In the genomic region with DNA sequence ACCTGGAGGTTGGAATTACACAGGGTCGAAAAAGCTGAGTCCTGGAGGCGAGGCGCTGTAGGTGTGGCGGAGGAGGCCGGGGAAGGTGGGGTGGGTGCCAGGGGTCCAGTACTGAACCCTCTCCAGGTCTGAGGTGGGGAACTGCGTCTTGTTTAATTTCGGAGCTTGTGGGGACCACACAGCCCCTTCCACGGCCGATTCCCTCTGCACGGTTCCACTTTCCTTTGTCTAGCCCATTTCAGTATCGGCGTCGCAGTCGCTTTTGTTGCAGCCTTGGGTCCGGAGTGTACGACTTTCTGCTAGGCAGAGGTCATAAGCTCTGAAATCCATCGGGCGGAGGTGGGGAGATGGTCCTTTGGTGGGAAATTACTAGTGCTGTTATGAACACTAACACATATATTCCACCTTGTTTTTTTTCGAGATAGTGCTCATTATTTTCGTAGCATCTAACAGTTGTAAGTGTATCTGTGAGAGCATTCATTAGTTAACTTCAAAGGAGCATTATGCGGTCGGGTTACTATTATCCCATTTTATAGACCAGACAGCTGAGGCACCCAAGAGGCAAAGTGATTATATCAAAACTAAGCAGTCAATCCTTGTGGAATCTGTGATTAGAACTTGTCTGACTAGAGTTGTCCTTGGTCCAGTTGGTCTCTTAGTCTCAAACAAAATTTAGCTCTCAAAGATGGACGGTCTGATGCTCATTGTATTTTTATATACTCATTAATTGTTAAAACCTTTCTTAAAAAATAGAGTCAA, we compare ENCODE assay signal across 1 cellular context.
TF ChIP-seq lines count a peak whose summit lies in the region.

No MANE protein-coding gene starts in this region.

TF ChIP-seq in GM23338, 12 proteins besides CTCF, POLR2A, EP300 and RAD21 (continued from another document):
- TF ChIP-seq, protein P1, sequence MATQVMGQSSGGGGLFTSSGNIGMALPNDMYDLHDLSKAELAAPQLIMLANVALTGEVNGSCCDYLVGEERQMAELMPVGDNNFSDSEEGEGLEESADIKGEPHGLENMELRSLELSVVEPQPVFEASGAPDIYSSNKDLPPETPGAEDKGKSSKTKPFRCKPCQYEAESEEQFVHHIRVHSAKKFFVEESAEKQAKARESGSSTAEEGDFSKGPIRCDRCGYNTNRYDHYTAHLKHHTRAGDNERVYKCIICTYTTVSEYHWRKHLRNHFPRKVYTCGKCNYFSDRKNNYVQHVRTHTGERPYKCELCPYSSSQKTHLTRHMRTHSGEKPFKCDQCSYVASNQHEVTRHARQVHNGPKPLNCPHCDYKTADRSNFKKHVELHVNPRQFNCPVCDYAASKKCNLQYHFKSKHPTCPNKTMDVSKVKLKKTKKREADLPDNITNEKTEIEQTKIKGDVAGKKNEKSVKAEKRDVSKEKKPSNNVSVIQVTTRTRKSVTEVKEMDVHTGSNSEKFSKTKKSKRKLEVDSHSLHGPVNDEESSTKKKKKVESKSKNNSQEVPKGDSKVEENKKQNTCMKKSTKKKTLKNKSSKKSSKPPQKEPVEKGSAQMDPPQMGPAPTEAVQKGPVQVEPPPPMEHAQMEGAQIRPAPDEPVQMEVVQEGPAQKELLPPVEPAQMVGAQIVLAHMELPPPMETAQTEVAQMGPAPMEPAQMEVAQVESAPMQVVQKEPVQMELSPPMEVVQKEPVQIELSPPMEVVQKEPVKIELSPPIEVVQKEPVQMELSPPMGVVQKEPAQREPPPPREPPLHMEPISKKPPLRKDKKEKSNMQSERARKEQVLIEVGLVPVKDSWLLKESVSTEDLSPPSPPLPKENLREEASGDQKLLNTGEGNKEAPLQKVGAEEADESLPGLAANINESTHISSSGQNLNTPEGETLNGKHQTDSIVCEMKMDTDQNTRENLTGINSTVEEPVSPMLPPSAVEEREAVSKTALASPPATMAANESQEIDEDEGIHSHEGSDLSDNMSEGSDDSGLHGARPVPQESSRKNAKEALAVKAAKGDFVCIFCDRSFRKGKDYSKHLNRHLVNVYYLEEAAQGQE (IDR thresholded peaks at IDR 0.05; ENCODE audit: unreplicated experiment), result no peak
- TF ChIP-seq, protein P2, sequence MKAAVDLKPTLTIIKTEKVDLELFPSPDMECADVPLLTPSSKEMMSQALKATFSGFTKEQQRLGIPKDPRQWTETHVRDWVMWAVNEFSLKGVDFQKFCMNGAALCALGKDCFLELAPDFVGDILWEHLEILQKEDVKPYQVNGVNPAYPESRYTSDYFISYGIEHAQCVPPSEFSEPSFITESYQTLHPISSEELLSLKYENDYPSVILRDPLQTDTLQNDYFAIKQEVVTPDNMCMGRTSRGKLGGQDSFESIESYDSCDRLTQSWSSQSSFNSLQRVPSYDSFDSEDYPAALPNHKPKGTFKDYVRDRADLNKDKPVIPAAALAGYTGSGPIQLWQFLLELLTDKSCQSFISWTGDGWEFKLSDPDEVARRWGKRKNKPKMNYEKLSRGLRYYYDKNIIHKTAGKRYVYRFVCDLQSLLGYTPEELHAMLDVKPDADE (IDR thresholded peaks at IDR 0.05), result no peak
- TF ChIP-seq EZH2phosphoT487 (IDR thresholded peaks at IDR 0.05; ENCODE audit: unreplicated experiment), result no peak
